19 cellular contexts compared by ENCODE assay signal in the genomic region with DNA sequence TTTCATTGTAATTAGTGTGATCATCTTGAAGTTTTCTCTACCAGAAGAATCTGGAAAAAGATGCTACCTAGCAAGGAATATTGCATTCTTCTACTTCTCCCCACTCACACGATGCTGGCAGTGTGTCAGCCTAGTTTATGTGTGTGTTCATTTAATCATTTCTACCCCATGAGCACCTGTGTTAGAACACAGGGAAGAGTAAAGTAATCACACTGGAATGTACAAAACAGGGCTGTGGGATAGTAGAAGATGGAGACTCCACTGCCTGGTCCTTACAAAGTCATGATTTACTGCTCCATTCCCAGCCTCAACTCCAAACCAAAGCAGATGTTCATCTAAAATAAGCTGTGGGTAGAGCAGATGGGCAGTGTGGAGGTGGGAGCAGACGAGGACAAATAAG. TPM values are rescaled to one million over a fixed set of nuclear protein-coding genes. Genes with fewer than 3 reads are reported as not detected.
DNase-seq lines count a peak whose midpoint lies in the region; ATAC-seq and TF ChIP-seq lines count a peak whose summit lies in the region.
"Had no signal": no experiment of that assay in that cellular context is flagged by ENCODE, and none has a peak within 500 bp of the region (broad histone marks: within the 10 kb centered on the region; RNA-seq: fewer than 3 reads in every experiment).

No MANE protein-coding gene starts in this region.

- H3K4me1 ChIP-seq in CD4-positive, CD25-positive, alpha-beta regulatory T cell (ENCODE audit: control insufficient read depth, insufficient read depth, low read length, poor library complexity, severe bottlenecking): no peaks in the 10 kb centered on the region
- H3K4me1 ChIP-seq in OCI-LY1 (ENCODE audit: insufficient read depth, low read length, severe bottlenecking): peaks cover 16% of the 10 kb centered on the region
- peaks cover 8% of the 10 kb centered on the region for H3K4me1 ChIP-seq in foreskin keratinocyte
- H3K4me1 ChIP-seq in trophoblast cell (ENCODE audit: control insufficient read depth in 1 of 2, insufficient read depth in 2 of 2, low read length in 2 of 2): no peaks in the 10 kb centered on the region
- H3K4me1 ChIP-seq in lower lobe of right lung: no peaks in the 10 kb centered on the region
- H3K4me1 ChIP-seq: BE2C had no signal

- H3K36me3 ChIP-seq in CD4-positive, CD25-positive, alpha-beta regulatory T cell (ENCODE audit: control insufficient read depth, insufficient read depth, low read length): no peaks in the 10 kb centered on the region
- no peaks in the 10 kb centered on the region for H3K36me3 ChIP-seq in OCI-LY1 (ENCODE audit: insufficient read depth, low read length)
- H3K36me3 ChIP-seq in trophoblast cell (ENCODE audit: control insufficient read depth in 1 of 2, insufficient read depth in 2 of 2, low read length in 2 of 2): no peaks in the 10 kb centered on the region
- H3K36me3 ChIP-seq in lower lobe of right lung: no peaks in the 10 kb centered on the region
- H3K36me3 ChIP-seq: BE2C had no signal

- H3K4me3 ChIP-seq in CD4-positive, CD25-positive, alpha-beta regulatory T cell (ENCODE audit: low read depth, low read length): no peak overlapping the region
- H3K4me3 ChIP-seq in OCI-LY1 (ENCODE audit: low read depth, low read length, poor library complexity, severe bottlenecking) (no peak overlapping the region), trophoblast cell (ENCODE audit: low read depth, low read length) (no peak overlapping the region), lower lobe of right lung (no peak overlapping the region)
- H3K4me3 ChIP-seq: GM23338 had no signal

- intact Hi-C loops in lower lobe of right lung (cut with DNase I): no loop called here

- H3K79me2 ChIP-seq in OCI-LY1 (ENCODE audit: insufficient read depth, low read length) (no peaks in the 10 kb centered on the region), trophoblast cell (ENCODE audit: control insufficient read depth, insufficient read depth, low read length, poor library complexity) (no peaks in the 10 kb centered on the region)

- ATAC-seq in CD4-positive, CD25-positive, alpha-beta regulatory T cell (ENCODE audit: low read depth in 2 of 2): no peak
- peak; percentile 58 for ATAC-seq in foreskin keratinocyte
- no peak for ATAC-seq in lower lobe of right lung
- ATAC-seq: GM23338 had no signal

- peaks cover 2% of the 10 kb centered on the region for H3K27me3 Mint-ChIP-seq in CD4-positive, CD25-positive, alpha-beta regulatory T cell
- H3K27me3 Mint-ChIP-seq: CD4-positive, alpha-beta memory T cell had no signal

- H3K36me3 Mint-ChIP-seq in CD4-positive, CD25-positive, alpha-beta regulatory T cell: no peaks in the 10 kb centered on the region
- H3K36me3 Mint-ChIP-seq: CD4-positive, alpha-beta memory T cell; IgD-negative memory B cell had no signal

- no peak overlapping the region for H3K27ac ChIP-seq in CD4-positive, CD25-positive, alpha-beta regulatory T cell (ENCODE audit: insufficient read depth, low read length, poor library complexity, severe bottlenecking)
- no peak overlapping the region for H3K27ac ChIP-seq in OCI-LY1 (ENCODE audit: low read depth, low read length, poor library complexity, severe bottlenecking)
- H3K27ac ChIP-seq in foreskin keratinocyte: no peak overlapping the region
- no peak overlapping the region for H3K27ac ChIP-seq in trophoblast cell (ENCODE audit: low read depth, low read length)
- no peak overlapping the region for H3K27ac ChIP-seq in lower lobe of right lung
- H3K27ac ChIP-seq: HL-60 had no signal

- no peaks in the 10 kb centered on the region for H3K79me1 ChIP-seq in trophoblast cell (ENCODE audit: low read length)

- no peak overlapping the region for H3K4me3 Mint-ChIP-seq in CD4-positive, CD25-positive, alpha-beta regulatory T cell
- H3K4me3 Mint-ChIP-seq: CD4-positive, alpha-beta memory T cell; GM23338; IgD-negative memory B cell had no signal

- H3K23ac ChIP-seq in trophoblast cell (ENCODE audit: low read length): no peak overlapping the region

- H2AFZ ChIP-seq in OCI-LY1 (ENCODE audit: low read length): peak overlapping the region; percentile 58; the same call in 1 of the 2 replicates
- H2AFZ ChIP-seq in trophoblast cell (ENCODE audit: insufficient read depth, low read length, poor library complexity): no peak overlapping the region
- H2AFZ ChIP-seq: GM23338 had no signal

- no peaks in the 10 kb centered on the region for H3F3A ChIP-seq in OCI-LY1 (ENCODE audit: insufficient read depth, low read length)

- H2BK12ac ChIP-seq in trophoblast cell (ENCODE audit: low read length): no peak overlapping the region

- peaks cover 0 to 4% (median 0%) of the 10 kb centered on the region in 4 donors for H3K4me1 Mint-ChIP-seq in CD4-positive, CD25-positive, alpha-beta regulatory T cell
- H3K4me1 Mint-ChIP-seq: IgD-negative memory B cell had no signal

- H2BK120ac ChIP-seq in trophoblast cell (ENCODE audit: insufficient read depth, low read length, poor library complexity): no peak overlapping the region

- no peak overlapping the region for H3K14ac ChIP-seq in trophoblast cell (ENCODE audit: low read length)

- no peaks in the 10 kb centered on the region for H3K27me3 ChIP-seq in CD4-positive, CD25-positive, alpha-beta regulatory T cell (ENCODE audit: control insufficient read depth, insufficient read depth, low read length)
- H3K27me3 ChIP-seq in OCI-LY1 (ENCODE audit: insufficient read depth, low read length): no peaks in the 10 kb centered on the region
- H3K27me3 ChIP-seq in foreskin keratinocyte: no peaks in the 10 kb centered on the region
- H3K27me3 ChIP-seq in trophoblast cell (ENCODE audit: insufficient read depth, low read length): no peaks in the 10 kb centered on the region
- H3K27me3 ChIP-seq in lower lobe of right lung (ENCODE audit: low read depth): no peaks in the 10 kb centered on the region
- H3K27me3 ChIP-seq: BE2C had no signal

- no peak overlapping the region for H2BK5ac ChIP-seq in trophoblast cell (ENCODE audit: low read depth, low read length, poor library complexity)

- H3K4me2 ChIP-seq in OCI-LY1 (ENCODE audit: low read length): no peak overlapping the region
- H3K4me2 ChIP-seq in trophoblast cell (ENCODE audit: low read length): no peak overlapping the region
- H3K4me2 ChIP-seq: GM23338 had no signal

- H3K18ac ChIP-seq in trophoblast cell (ENCODE audit: low read length): no peak overlapping the region

- TF ChIP-seq CTCF in OCI-LY1 (IDR thresholded peaks at IDR 0.05; ENCODE audit: low read length) (no peak), foreskin keratinocyte (conservative IDR thresholded peaks at IDR 0.05) (no peak), lower lobe of right lung (IDR thresholded peaks at IDR 0.05) (no peak)

- no peak overlapping the region for H3K9ac ChIP-seq in OCI-LY1 (ENCODE audit: low read length)
- H3K9ac ChIP-seq in trophoblast cell (ENCODE audit: low read length): no peak overlapping the region

- no peak overlapping the region for H3K4ac ChIP-seq in trophoblast cell (ENCODE audit: low read depth, low read length)

- DNase-seq in CD4-positive, CD25-positive, alpha-beta regulatory T cell: no peak
- DNase-seq in foreskin keratinocyte: peak in 1 of 2 donors; percentile 62
- peak; percentile 74 to 88 for DNase-seq in trophoblast cell
- no peak for DNase-seq in lower lobe of right lung
- no peak for DNase-seq in NOMO-1 treated with DMSO at 0.1 percent for 48 hours (lab: John Stamatoyannopoulos, UW; ENCODE audit: unreplicated experiment)
- DNase-seq in activated T-cell treated with anti-CD3 and anti-CD28 coated beads for 4 hours: no peak
- DNase-seq: BE2C; C1 segment of cervical spinal cord; Calu3; CD4-positive, alpha-beta memory T cell; DMS79 treated with DMSO at 0.1 percent for 48 hours; GF-D8; HCEC 1CT; KBM-7 had no signal

- no peak overlapping the region for H4K12ac ChIP-seq in trophoblast cell (ENCODE audit: low read depth, low read length)

- no peaks in the 10 kb centered on the region for H3K9me3 Mint-ChIP-seq in CD4-positive, CD25-positive, alpha-beta regulatory T cell
- H3K9me3 Mint-ChIP-seq: GM23338, IgD-negative memory B cell had no signal

- H4K8ac ChIP-seq in trophoblast cell (ENCODE audit: low read depth, low read length): no peak overlapping the region

- H2AK5ac ChIP-seq in trophoblast cell (ENCODE audit: low read length): no peak overlapping the region

- H4K91ac ChIP-seq in trophoblast cell (ENCODE audit: low read depth, low read length): no peak overlapping the region

- H4K20me1 ChIP-seq in OCI-LY1 (ENCODE audit: insufficient read depth, low read length): no peaks in the 10 kb centered on the region

- WGBS in trophoblast cell (ENCODE audit: extremely low coverage, insufficient coverage, insufficient read length): no CpG with 5 or more reads among the region's 2 CpGs

- no peaks in the 10 kb centered on the region for H3K9me2 ChIP-seq in OCI-LY1 (ENCODE audit: low read depth, low read length)

- H3K27ac Mint-ChIP-seq in CD4-positive, CD25-positive, alpha-beta regulatory T cell: peak overlapping the region in 2 of 3 donors; percentile 15 to 42
- H3K27ac Mint-ChIP-seq: GM23338, IgD-negative memory B cell had no signal

- H3K9me3 ChIP-seq in CD4-positive, CD25-positive, alpha-beta regulatory T cell (ENCODE audit: control insufficient read depth in 2 of 2, low read length in 2 of 2): no peaks in the 10 kb centered on the region
- H3K9me3 ChIP-seq in OCI-LY1 (ENCODE audit: low read length) (no peaks in the 10 kb centered on the region), trophoblast cell (ENCODE audit: insufficient read depth, low read depth, low read length) (no peaks in the 10 kb centered on the region), lower lobe of right lung (no peaks in the 10 kb centered on the region)
- H3K9me3 ChIP-seq: BE2C had no signal

RNA-seq across cellular contexts. Expression of gene RGCC, which starts 47.7 kb away (rescaled TPM):
- 370 TPM for total RNA-seq in CD4-positive, CD25-positive, alpha-beta regulatory T cell
- polyA plus RNA-seq in CD4-positive, CD25-positive, alpha-beta regulatory T cell: 100 to 1,000 TPM; 101 to 179 (median 128) TPM
- total RNA-seq in foreskin keratinocyte (0.51 and 0.88 TPM in 2 replicates), lower lobe of right lung (381 TPM)
- polyA plus RNA-seq in foreskin keratinocyte: 0.74 and 1.1 TPM in 2 replicates
- polyA plus RNA-seq in trophoblast cell (2013): 29.5 and 29.8 TPM in 2 replicates
- total RNA-seq: A172 had no signal

Comparison
In these comparisons a context has a peak if more than half of its experiments do, and no peak if none do; other contexts are left out.
1. DNase-seq: peak in trophoblast cell (2 of 2); none in CD4-positive, CD25-positive, alpha-beta regulatory T cell (0 of 3), lower lobe of right lung (single experiment), NOMO-1 treated with DMSO at 0.1 percent for 48 hours (single experiment) and activated T-cell treated with anti-CD3 and anti-CD28 coated beads for 4 hours (single experiment).
2. RNA of gene RGCC, which starts 47.7 kb away (total RNA-seq): 381 TPM in lower lobe of right lung (single experiment) and 370 TPM in CD4-positive, CD25-positive, alpha-beta regulatory T cell (single experiment); 0.51 to 0.88 TPM in foreskin keratinocyte; every median in the first group is over 100 times any median in the second.